Comparison of ENCODE assay signal across 25 cellular contexts in genomic region chr6:156407334-156407733, GRCh38.
"Had no signal": no experiment of that assay in that cellular context is flagged by ENCODE, and none has a peak within 500 bp of the region (broad histone marks: within the 10 kb centered on the region; RNA-seq: fewer than 3 reads in every experiment).

No MANE protein-coding gene starts in this region.

- H3K4me1 ChIP-seq: left lung, right atrium auricular region, right lobe of liver, suprapubic skin, tibial artery, upper lobe of right lung had no signal

- H3K4me3 ChIP-seq: left lung, lung, ovary, right atrium auricular region, right lobe of liver, smooth muscle cell, suprapubic skin, thoracic aorta, tibial artery, upper lobe of right lung had no signal

- H3K9me3 ChIP-seq: left lung, ovary, right atrium auricular region, right lobe of liver, suprapubic skin, upper lobe of right lung had no signal

- H3K36me3 Mint-ChIP-seq: immature natural killer cell, mesothelial cell of epicardium, naive B cell, natural killer cell had no signal

- H3K27ac ChIP-seq: left lung, ovary, right atrium auricular region, right lobe of liver, suprapubic skin, thoracic aorta, tibial artery, upper lobe of right lung had no signal

- H3K36me3 ChIP-seq: left lung, ovary, right atrium auricular region, right lobe of liver, suprapubic skin, thoracic aorta, tibial artery, upper lobe of right lung had no signal

- H3K27me3 ChIP-seq: left lung, ovary, right atrium auricular region, right lobe of liver, suprapubic skin, tibial artery, upper lobe of right lung had no signal

- DNase-seq: hypothalamus; immature natural killer cell; kidney; left colon; left lung; mesendoderm; naive B cell; natural killer cell; nephron progenitor cell; ovary; right lobe of liver; stimulated activated CD4-positive, alpha-beta T cell treated with anti-CD3 and anti-CD28 coated beads, Interleukin-1b, Interleukin-23, amount 100 ng/mL, for 48 hours; stimulated activated CD4-positive, alpha-beta T cell treated with anti-CD3 and anti-CD28 coated beads, Interleukin-2, amount 100 ng/mL, for 48 hours; stimulated activated CD4-positive, alpha-beta T cell treated with anti-CD3 and anti-CD28 coated beads, Interleukin-4, amount 100 ng/mL, for 4 hours; stimulated activated naive B cell treated with anti-CD40 and anti-IgM and Interleukin-4, amounts not matched to agents 10 μg/mL and 1 μg/mL and 100 μg/mL, for 72 hours; stimulated activated naive CD8-positive, alpha-beta T cell treated with anti-CD3 and anti-CD28 coated beads, Interleukin-15, Interleukin-2, amounts not matched to agents 100 U/mL and 50 U/mL, for 24 hours; tibial artery; upper lobe of right lung had no signal

- H3K27ac Mint-ChIP-seq: immature natural killer cell; mesothelial cell of epicardium; natural killer cell; nephron progenitor cell; progenitor cell of endocrine pancreas; stimulated activated naive B cell treated with anti-CD40 and anti-IgM and Interleukin-4, amounts not matched to agents 10 μg/mL and 1 μg/mL and 100 μg/mL, for 72 hours had no signal

- H3K4me3 Mint-ChIP-seq: immature natural killer cell; mesothelial cell of epicardium; naive B cell; natural killer cell; nephron progenitor cell; stimulated activated naive B cell treated with anti-CD40 and anti-IgM and Interleukin-4, amounts not matched to agents 10 μg/mL and 1 μg/mL and 100 μg/mL, for 72 hours had no signal

- H3K9me3 Mint-ChIP-seq: natural killer cell had no signal

- H3K4me2 ChIP-seq: smooth muscle cell had no signal

- ATAC-seq: left colon; left lung; natural killer cell; right lobe of liver; stimulated activated naive CD8-positive, alpha-beta T cell treated with anti-CD3 and anti-CD28 coated beads, Interleukin-15, Interleukin-2, amounts not matched to agents 100 U/mL and 50 U/mL, for 24 hours; upper lobe of right lung had no signal

- H3K27me3 Mint-ChIP-seq: naive B cell; progenitor cell of endocrine pancreas; stimulated activated naive B cell treated with anti-CD40 and anti-IgM and Interleukin-4, amounts not matched to agents 10 μg/mL and 1 μg/mL and 100 μg/mL, for 72 hours had no signal

- H3K4me1 Mint-ChIP-seq: immature natural killer cell, mesothelial cell of epicardium, naive B cell, natural killer cell, nephron progenitor cell had no signal
